14 cellular contexts compared by ENCODE assay signal in the genomic region with DNA sequence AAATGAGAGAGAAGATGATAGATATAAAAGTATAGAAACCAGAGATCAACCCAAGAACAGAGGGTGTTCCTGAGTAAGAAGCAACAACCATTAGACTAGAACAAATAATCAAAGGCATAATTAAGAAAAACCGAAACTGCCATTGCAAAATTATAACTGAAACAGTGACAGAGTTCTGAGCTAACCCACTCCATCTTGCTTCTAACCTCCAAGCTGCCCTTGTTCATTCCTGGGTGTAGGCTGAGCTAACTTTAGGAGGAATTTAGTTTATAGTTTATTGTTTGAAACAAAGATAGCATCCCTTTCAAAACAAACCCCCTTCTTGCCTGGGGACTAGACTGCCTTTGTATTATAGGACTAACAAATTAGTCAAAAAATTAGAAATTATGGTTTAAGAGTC. TPM values are rescaled to one million over a fixed set of nuclear protein-coding genes. Genes with fewer than 3 reads are reported as not detected.
A peak's percentile ranks its signal among the peaks of the same experiment; 100 is the strongest.
DNase-seq lines count a peak whose midpoint lies in the region; ATAC-seq and TF ChIP-seq lines count a peak whose summit lies in the region.
"Had no signal": no experiment of that assay in that cellular context is flagged by ENCODE, and none has a peak within 500 bp of the region (broad histone marks: within the 10 kb centered on the region; RNA-seq: fewer than 3 reads in every experiment).

No MANE protein-coding gene starts in this region.

- H3K9me3 ChIP-seq in effector memory CD4-positive, alpha-beta T cell (ENCODE audit: control insufficient read depth, low read length), result no peaks in the 10 kb centered on the region
- H3K9me3 ChIP-seq: MG63 had no signal

- no peaks in the 10 kb centered on the region for H3K36me3 ChIP-seq in effector memory CD4-positive, alpha-beta T cell (ENCODE audit: control insufficient read depth, insufficient read depth, low read length)
- H3K36me3 ChIP-seq: MG63 had no signal

- ATAC-seq in activated CD8-positive, alpha-beta memory T cell treated with anti-CD3 and anti-CD28 coated beads, Interleukin-2, amount 10 ng/mL, durations not matched to agents 7 days and 5 days, result peak; percentile 18
- peak; percentile 64 for ATAC-seq in SK-N-SH treated with all-trans-retinoic acid at 6 μM for 48 hours
- ATAC-seq in stimulated activated effector memory CD8-positive, alpha-beta T cell treated with anti-CD3 and anti-CD28 coated beads, Interleukin-12 subunit alpha, Interleukin-12 subunit beta, amount 100 ng/mL, for 72 hours, result peak; percentile 44
- ATAC-seq in GM21526 (IDR thresholded peaks at IDR 0.05; ENCODE audit: low FRiP score, unreplicated experiment), result no peak
- ATAC-seq: left colon had no signal

- peaks cover 19% of the 10 kb centered on the region for H3K4me1 ChIP-seq in effector memory CD4-positive, alpha-beta T cell (ENCODE audit: control insufficient read depth, insufficient read depth, low read length, poor library complexity, severe bottlenecking)

- no peak overlapping the region for H3K4me3 ChIP-seq in effector memory CD4-positive, alpha-beta T cell (ENCODE audit: insufficient read depth, low read depth, low read length, poor library complexity, severe bottlenecking)
- H3K4me3 ChIP-seq: MG63 had no signal

- peaks cover 48% of the 10 kb centered on the region for H3K4me1 Mint-ChIP-seq in activated CD8-positive, alpha-beta memory T cell treated with anti-CD3 and anti-CD28 coated beads, Interleukin-2, amount 10 ng/mL, durations not matched to agents 7 days and 5 days
- peaks cover 41% of the 10 kb centered on the region for H3K4me1 Mint-ChIP-seq in stimulated activated effector memory CD8-positive, alpha-beta T cell treated with anti-CD3 and anti-CD28 coated beads, Interleukin-12 subunit alpha, Interleukin-12 subunit beta, amount 100 ng/mL, for 72 hours

- H3K9me3 Mint-ChIP-seq in activated CD8-positive, alpha-beta memory T cell treated with anti-CD3 and anti-CD28 coated beads, Interleukin-2, amount 10 ng/mL, durations not matched to agents 7 days and 5 days (ENCODE audit: low read depth), result no peaks in the 10 kb centered on the region
- no peaks in the 10 kb centered on the region for H3K9me3 Mint-ChIP-seq in stimulated activated effector memory CD8-positive, alpha-beta T cell treated with anti-CD3 and anti-CD28 coated beads, Interleukin-12 subunit alpha, Interleukin-12 subunit beta, amount 100 ng/mL, for 72 hours
- H3K9me3 Mint-ChIP-seq: nephron progenitor cell had no signal

- H3K4me3 Mint-ChIP-seq in activated CD8-positive, alpha-beta memory T cell treated with anti-CD3 and anti-CD28 coated beads, Interleukin-2, amount 10 ng/mL, durations not matched to agents 7 days and 5 days, result peak overlapping the region; percentile 53
- H3K4me3 Mint-ChIP-seq in stimulated activated effector memory CD8-positive, alpha-beta T cell treated with anti-CD3 and anti-CD28 coated beads, Interleukin-12 subunit alpha, Interleukin-12 subunit beta, amount 100 ng/mL, for 72 hours, result peak overlapping the region; percentile 53
- H3K4me3 Mint-ChIP-seq: nephron progenitor cell had no signal

- peaks cover 16% of the 10 kb centered on the region for H3K36me3 Mint-ChIP-seq in activated CD8-positive, alpha-beta memory T cell treated with anti-CD3 and anti-CD28 coated beads, Interleukin-2, amount 10 ng/mL, durations not matched to agents 7 days and 5 days
- H3K36me3 Mint-ChIP-seq in stimulated activated effector memory CD8-positive, alpha-beta T cell treated with anti-CD3 and anti-CD28 coated beads, Interleukin-12 subunit alpha, Interleukin-12 subunit beta, amount 100 ng/mL, for 72 hours, result no peaks in the 10 kb centered on the region

- H3K27me3 ChIP-seq in effector memory CD4-positive, alpha-beta T cell (replicated peaks; ENCODE audit: control insufficient read depth, insufficient read depth, low read length, poor library complexity, severe bottlenecking), result no peaks in the 10 kb centered on the region
- H3K27me3 ChIP-seq: MG63 had no signal

- DNase-seq in activated CD8-positive, alpha-beta memory T cell treated with anti-CD3 and anti-CD28 coated beads, Interleukin-2, amount 10 ng/mL, durations not matched to agents 7 days and 5 days, result no peak
- DNase-seq in activated CD8-positive, alpha-beta memory T cell treated with anti-CD3 and anti-CD28 coated beads for 24 hours, result no peak
- no peak for DNase-seq in effector memory CD4-positive, alpha-beta T cell
- DNase-seq in stimulated activated effector memory CD8-positive, alpha-beta T cell treated with anti-CD3 and anti-CD28 coated beads, Interleukin-12 subunit alpha, Interleukin-12 subunit beta, amount 100 ng/mL, for 72 hours (ENCODE audit: low spot score in 2 of 2), result no peak
- DNase-seq in NCI-H526 (lab: John Stamatoyannopoulos, UW) (no peak), HCEC 1CT (no peak)
- DNase-seq: nephron progenitor cell had no signal

- H3K27ac ChIP-seq in effector memory CD4-positive, alpha-beta T cell (ENCODE audit: insufficient read depth, low read length, poor library complexity, severe bottlenecking), result peak overlapping the region; percentile 61

- H3K27ac Mint-ChIP-seq in activated CD8-positive, alpha-beta memory T cell treated with anti-CD3 and anti-CD28 coated beads, Interleukin-2, amount 10 ng/mL, durations not matched to agents 7 days and 5 days, result peak overlapping the region; percentile 92
- peak overlapping the region; percentile 83 for H3K27ac Mint-ChIP-seq in stimulated activated effector memory CD8-positive, alpha-beta T cell treated with anti-CD3 and anti-CD28 coated beads, Interleukin-12 subunit alpha, Interleukin-12 subunit beta, amount 100 ng/mL, for 72 hours
- H3K27ac Mint-ChIP-seq: nephron progenitor cell had no signal

- CTCF ChIA-PET in activated CD8-positive, alpha-beta memory T cell treated with anti-CD3 and anti-CD28 coated beads, Interleukin-2, amount 10 ng/mL, durations not matched to agents 7 days and 5 days (lab: Charles Lee), result interaction anchor here (1.1 to 2.0 kb wide), 7 partner anchors 10 to 52 kb away, joined by 3 to 6 read pairs (median 4); no protein-coding TSS in a partner anchor

- H3K27me3 Mint-ChIP-seq in activated CD8-positive, alpha-beta memory T cell treated with anti-CD3 and anti-CD28 coated beads, Interleukin-2, amount 10 ng/mL, durations not matched to agents 7 days and 5 days, result no peaks in the 10 kb centered on the region

TF ChIP-seq in SK-N-SH treated with all-trans-retinoic acid at 6 μM for 48 hours, 23 proteins besides CTCF, POLR2A, EP300 and RAD21:
- TF ChIP-seq TOX (CRISPR knock-in tag; IDR thresholded peaks at IDR 0.05; ENCODE audit: borderline replicate concordance) (no peak), ZFP30 (CRISPR knock-in tag; IDR thresholded peaks at IDR 0.05) (no peak), ZNF8 (CRISPR knock-in tag; IDR thresholded peaks at IDR 0.05) (no peak), PPARA (CRISPR knock-in tag; IDR thresholded peaks at IDR 0.05; ENCODE audit: borderline replicate concordance) (no peak), BACH2 (CRISPR knock-in tag; IDR thresholded peaks at IDR 0.05; ENCODE audit: borderline replicate concordance) (no peak), ESRRG (CRISPR knock-in tag; IDR thresholded peaks at IDR 0.05) (no peak), GLIS3 (CRISPR knock-in tag; IDR thresholded peaks at IDR 0.05) (no peak), TCF4 (CRISPR knock-in tag; IDR thresholded peaks at IDR 0.05; ENCODE audit: borderline replicate concordance) (no peak), CSDC2 (CRISPR knock-in tag; IDR thresholded peaks at IDR 0.05) (no peak), ISL1 (CRISPR knock-in tag; IDR thresholded peaks at IDR 0.05) (no peak), ZC3H10 (CRISPR knock-in tag; IDR thresholded peaks at IDR 0.05) (no peak), ARNTL (CRISPR knock-in tag; IDR thresholded peaks at IDR 0.05; ENCODE audit: borderline replicate concordance, low read depth) (no peak), ZNF70 (CRISPR knock-in tag; IDR thresholded peaks at IDR 0.05) (no peak), RARB (CRISPR knock-in tag; IDR thresholded peaks at IDR 0.05) (no peak), ZNF565 (CRISPR knock-in tag; conservative IDR thresholded peaks at IDR 0.05; ENCODE audit: low read depth) (no peak), SNAI2 (CRISPR knock-in tag; IDR thresholded peaks at IDR 0.05) (no peak), OSR1 (CRISPR knock-in tag; IDR thresholded peaks at IDR 0.05) (no peak)
- TF ChIP-seq, protein P1, sequence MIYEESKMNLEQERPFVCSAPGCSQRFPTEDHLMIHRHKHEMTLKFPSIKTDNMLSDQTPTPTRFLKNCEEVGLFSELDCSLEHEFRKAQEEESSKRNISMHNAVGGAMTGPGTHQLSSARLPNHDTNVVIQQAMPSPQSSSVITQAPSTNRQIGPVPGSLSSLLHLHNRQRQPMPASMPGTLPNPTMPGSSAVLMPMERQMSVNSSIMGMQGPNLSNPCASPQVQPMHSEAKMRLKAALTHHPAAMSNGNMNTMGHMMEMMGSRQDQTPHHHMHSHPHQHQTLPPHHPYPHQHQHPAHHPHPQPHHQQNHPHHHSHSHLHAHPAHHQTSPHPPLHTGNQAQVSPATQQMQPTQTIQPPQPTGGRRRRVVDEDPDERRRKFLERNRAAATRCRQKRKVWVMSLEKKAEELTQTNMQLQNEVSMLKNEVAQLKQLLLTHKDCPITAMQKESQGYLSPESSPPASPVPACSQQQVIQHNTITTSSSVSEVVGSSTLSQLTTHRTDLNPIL (CRISPR knock-in tag; IDR thresholded peaks at IDR 0.05; ENCODE audit: low read depth), result no peak
- TF ChIP-seq, protein P2, sequence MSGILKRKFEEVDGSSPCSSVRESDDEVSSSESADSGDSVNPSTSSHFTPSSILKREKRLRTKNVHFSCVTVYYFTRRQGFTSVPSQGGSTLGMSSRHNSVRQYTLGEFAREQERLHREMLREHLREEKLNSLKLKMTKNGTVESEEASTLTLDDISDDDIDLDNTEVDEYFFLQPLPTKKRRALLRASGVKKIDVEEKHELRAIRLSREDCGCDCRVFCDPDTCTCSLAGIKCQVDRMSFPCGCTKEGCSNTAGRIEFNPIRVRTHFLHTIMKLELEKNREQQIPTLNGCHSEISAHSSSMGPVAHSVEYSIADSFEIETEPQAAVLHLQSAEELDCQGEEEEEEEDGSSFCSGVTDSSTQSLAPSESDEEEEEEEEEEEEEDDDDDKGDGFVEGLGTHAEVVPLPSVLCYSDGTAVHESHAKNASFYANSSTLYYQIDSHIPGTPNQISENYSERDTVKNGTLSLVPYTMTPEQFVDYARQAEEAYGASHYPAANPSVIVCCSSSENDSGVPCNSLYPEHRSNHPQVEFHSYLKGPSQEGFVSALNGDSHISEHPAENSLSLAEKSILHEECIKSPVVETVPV (CRISPR knock-in tag; IDR thresholded peaks at IDR 0.05), result no peak

RNA-seq across cellular contexts. Expression of a gene that starts 20.7 kb away (rescaled TPM):
- 10 to 100 TPM; 37.4 to 50.4 TPM for total RNA-seq in activated CD8-positive, alpha-beta memory T cell treated with anti-CD3 and anti-CD28 coated beads, Interleukin-2, amount 10 ng/mL, durations not matched to agents 7 days and 5 days

RNA-seq across cellular contexts. Expression of a gene that starts 56.1 kb away (rescaled TPM):
- total RNA-seq in activated CD8-positive, alpha-beta memory T cell treated with anti-CD3 and anti-CD28 coated beads, Interleukin-2, amount 10 ng/mL, durations not matched to agents 7 days and 5 days, result not detected
- total RNA-seq: Daoy; T-helper 1 cell treated with Interleukin-12 subunit alpha and Interleukin-12 subunit beta and Interleukin-4 antibody, amounts not matched to agents 30 ng/mL and 1 ng/mL, for 36 hours; ureter had no signal
